In the genomic region with DNA sequence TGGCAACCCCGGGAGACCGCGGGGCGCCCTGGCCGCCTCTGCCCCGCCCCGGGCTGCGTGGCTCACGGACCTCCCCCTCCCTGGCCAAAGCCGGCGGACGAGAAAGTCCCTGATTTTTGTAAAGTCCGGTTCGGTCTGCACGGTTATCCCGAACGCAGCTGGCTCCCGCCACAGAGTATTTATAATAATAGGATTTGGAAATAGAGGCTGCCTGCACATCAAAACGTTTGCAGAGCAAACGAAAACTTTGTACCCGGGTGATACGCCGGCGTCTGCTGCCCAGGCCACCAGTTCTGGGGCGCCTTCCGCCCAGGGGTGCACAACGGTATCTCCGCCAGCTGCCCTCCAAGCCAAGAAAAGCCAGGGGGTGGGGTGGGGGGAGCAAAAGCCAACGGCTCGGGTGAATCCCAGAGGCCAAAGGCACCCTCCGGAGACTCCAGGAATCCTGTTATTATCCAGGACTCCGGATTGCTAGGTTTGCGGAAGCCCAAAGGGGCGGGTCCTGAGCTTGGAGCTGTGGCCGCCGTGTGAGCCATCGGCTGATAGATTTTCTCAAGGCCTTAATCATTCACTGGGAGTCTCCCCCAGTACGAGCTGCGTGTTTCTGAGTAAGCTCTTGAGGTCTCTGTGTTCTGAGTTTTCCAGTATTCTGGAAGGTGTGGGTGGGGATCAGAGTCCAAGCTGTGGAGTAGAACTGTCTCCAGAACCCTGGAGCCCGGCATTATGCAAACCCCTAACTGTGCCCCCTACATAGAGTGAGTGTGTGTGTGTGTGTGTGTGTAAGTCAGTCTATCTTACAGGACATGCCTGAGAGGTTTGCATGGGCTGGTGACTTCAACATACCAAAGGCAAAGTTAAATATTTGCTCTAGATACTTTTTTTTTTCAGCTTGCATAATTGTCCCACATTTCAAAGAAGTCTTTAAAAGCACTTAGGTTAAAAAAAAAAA, we compare ENCODE assay signal across 9 cellular contexts. TPM values are rescaled to one million over a fixed set of nuclear protein-coding genes. Genes with fewer than 3 reads are reported as not detected.
DNase-seq lines count a peak whose midpoint lies in the region; ATAC-seq and TF ChIP-seq lines count a peak whose summit lies in the region.
"Had no signal": no experiment of that assay in that cellular context is flagged by ENCODE, and none has a peak within 500 bp of the region (broad histone marks: within the 10 kb centered on the region; RNA-seq: fewer than 3 reads in every experiment).

No MANE protein-coding gene starts in this region.

- no peaks in the 10 kb centered on the region; the same call in 1 of the 2 replicates for H3K36me3 Mint-ChIP-seq in HFFc6 (ENCODE audit: low read depth)
- no peaks in the 10 kb centered on the region for H3K36me3 Mint-ChIP-seq in natural killer cell

- H3K4me1 Mint-ChIP-seq in HFFc6 (ENCODE audit: low read depth) (peaks cover 10% of the 10 kb centered on the region), natural killer cell (no peaks in the 10 kb centered on the region)

- peak; percentile 28 for DNase-seq in HFFc6
- no peak for DNase-seq in ascending aorta (ENCODE audit: low spot score in 2 of 2)
- DNase-seq in kidney epithelial cell (ENCODE audit: low read depth), result peak; percentile 89
- DNase-seq in cerebellar cortex (ENCODE audit: low spot score), result no peak
- no peak for DNase-seq in natural killer cell
- DNase-seq in NCI-H774 (lab: John Stamatoyannopoulos, UW), result no peak
- no peak for DNase-seq in OCI-M1 (lab: John Stamatoyannopoulos, UW)
- DNase-seq: anterior cingulate cortex had no signal

- H3K4me3 Mint-ChIP-seq in HFFc6 (peak overlapping the region; percentile 58), natural killer cell (no peak overlapping the region)

- H3K4me1 ChIP-seq in ascending aorta (peaks cover 14% of the 10 kb centered on the region in 2 donors), subcutaneous abdominal adipose tissue (ENCODE audit: control insufficient read depth in 5 of 5, insufficient read depth in 5 of 5, low read length in 5 of 5) (peaks cover 0 to 23% (median 16%) of the 10 kb centered on the region in 5 donors)

- H3K9me3 Mint-ChIP-seq in HFFc6, result no peaks in the 10 kb centered on the region; the same call in none of the 2 replicates
- H3K9me3 Mint-ChIP-seq in natural killer cell, result no peaks in the 10 kb centered on the region

- H3K27ac Mint-ChIP-seq in HFFc6 (no peak overlapping the region), natural killer cell (no peak overlapping the region)

- H3K9ac ChIP-seq in subcutaneous abdominal adipose tissue (ENCODE audit: low read length in 5 of 5), result no peak overlapping the region

- peaks cover 12% of the 10 kb centered on the region for H3K27me3 ChIP-seq in ascending aorta
- H3K27me3 ChIP-seq in kidney epithelial cell (ENCODE audit: control insufficient read depth, insufficient read depth, low read length), result no peaks in the 10 kb centered on the region
- peaks cover 26 to 61% (median 58%) of the 10 kb centered on the region in 5 donors for H3K27me3 ChIP-seq in subcutaneous abdominal adipose tissue (ENCODE audit: control insufficient read depth in 5 of 5, insufficient read depth in 4 of 5, low read length in 5 of 5)

- H3K36me3 ChIP-seq in ascending aorta, result no peaks in the 10 kb centered on the region
- no peaks in the 10 kb centered on the region for H3K36me3 ChIP-seq in kidney epithelial cell (ENCODE audit: control insufficient read depth, insufficient read depth, low read length)
- no peaks in the 10 kb centered on the region for H3K36me3 ChIP-seq in subcutaneous abdominal adipose tissue (ENCODE audit: control insufficient read depth in 5 of 5, insufficient read depth in 5 of 5, low read length in 5 of 5)

- intact Hi-C loops in ascending aorta (cut with DNase I), result loop anchor here (5.0 kb wide), 1 partner anchor 44 kb away; no protein-coding TSS in a partner anchor
- intact Hi-C loops in natural killer cell (cut with micrococcal nuclease), result no loop called here

- H3K9me3 ChIP-seq in ascending aorta, result no peaks in the 10 kb centered on the region
- peaks cover 0 to 2% (median 0%) of the 10 kb centered on the region in 5 donors for H3K9me3 ChIP-seq in subcutaneous abdominal adipose tissue (ENCODE audit: control insufficient read depth in 5 of 5, low read length in 5 of 5)

- H3K27ac ChIP-seq in ascending aorta (no peak overlapping the region), subcutaneous abdominal adipose tissue (ENCODE audit: low read depth, low read length) (no peak overlapping the region)

- TF ChIP-seq CTCF in HFFc6 (IDR thresholded peaks at IDR 0.05) (no peak), ascending aorta (IDR thresholded peaks at IDR 0.05) (no peak), kidney epithelial cell (IDR thresholded peaks at IDR 0.05; ENCODE audit: insufficient read depth, low read length, poor library complexity, severe bottlenecking) (no peak), natural killer cell (IDR thresholded peaks at IDR 0.05) (no peak)

- H3K27me3 Mint-ChIP-seq in HFFc6 (ENCODE audit: insufficient read depth), result peaks cover 30% of the 10 kb centered on the region
- H3K27me3 Mint-ChIP-seq in natural killer cell (ENCODE audit: low read depth in 2 of 2), result peaks cover 51 to 56% of the 10 kb centered on the region in 2 donors

- no peak for ATAC-seq in natural killer cell

- H3K4me3 ChIP-seq in ascending aorta (peak overlapping the region; percentile 50 to 63), kidney epithelial cell (ENCODE audit: low read depth, low read length) (peak overlapping the region; percentile 56), subcutaneous abdominal adipose tissue (ENCODE audit: low read depth in 1 of 5, low read length in 5 of 5) (peak overlapping the region in 4 of 5 donors; percentile 44 to 54 (median 50))

RNA-seq across cellular contexts. Expression of gene SHANK2, which starts 0.7 kb away (rescaled TPM):
- 1 to 10 TPM in 3 of 6 experiments, under 1 TPM in 3; 0.77 to 2.0 (median 1.0) TPM for total RNA-seq in HFFc6 (2021; fragmentation: NEBNext Ultra II Directional; extraction: Animal tissue kit (Norgen Biotek cat#: 25700))
- total RNA-seq in ascending aorta (0.53 TPM), kidney epithelial cell (12.5 and 16.0 TPM in 2 replicates), natural killer cell (1 to 10 TPM in 1 of 3 donors, not detected in 2; 4.9 TPM)

Comparison
In these comparisons a context has a peak if more than half of its experiments do, and no peak if none do; other contexts are left out.
1. DNase-seq: peak in HFFc6 (single experiment) and kidney epithelial cell (single experiment); none in ascending aorta (0 of 2), cerebellar cortex (single experiment), natural killer cell (single experiment), NCI-H774 (single experiment) and OCI-M1 (single experiment).
2. Peak in every context shown above with its lines, with median percentiles within 50 percentile points of each other: H3K4me3 ChIP-seq.